10 cellular contexts compared by ENCODE assay signal in genomic region chr7:118288098-118288497, GRCh38.
DNase-seq lines count a peak whose midpoint lies in the region; ATAC-seq and TF ChIP-seq lines count a peak whose summit lies in the region.
"Had no signal": no experiment of that assay in that cellular context is flagged by ENCODE, and none has a peak within 500 bp of the region (broad histone marks: within the 10 kb centered on the region; RNA-seq: fewer than 3 reads in every experiment).

No MANE protein-coding gene starts in this region.

- peaks cover 33% of the 10 kb centered on the region for H3K36me3 Mint-ChIP-seq in activated CD8-positive, alpha-beta T cell treated with anti-CD3 and anti-CD28 coated beads, Interleukin-2, amount 10 ng/mL, durations not matched to agents 7 days and 5 days (ENCODE audit: low read depth)

- H3K27ac ChIP-seq in thyroid gland (no peak overlapping the region), mammary epithelial cell (ENCODE audit: insufficient read depth, low read depth, low read length) (no peak overlapping the region)
- H3K27ac ChIP-seq: skin epidermis had no signal

- H3K9ac ChIP-seq in mammary epithelial cell (ENCODE audit: insufficient read depth, low read length) = no peak overlapping the region

- H3K27me3 ChIP-seq in thyroid gland (no peaks in the 10 kb centered on the region), mammary epithelial cell (ENCODE audit: insufficient read depth, low read length) (no peaks in the 10 kb centered on the region)

- no peaks in the 10 kb centered on the region for H3K4me1 ChIP-seq in thyroid gland
- no peaks in the 10 kb centered on the region for H3K4me1 ChIP-seq in mammary epithelial cell (ENCODE audit: insufficient read depth, low read length)

- H3K4me1 Mint-ChIP-seq in activated CD8-positive, alpha-beta T cell treated with anti-CD3 and anti-CD28 coated beads, Interleukin-2, amount 10 ng/mL, durations not matched to agents 7 days and 5 days (ENCODE audit: low read depth) = peaks cover 29% of the 10 kb centered on the region

- H3K27me3 Mint-ChIP-seq in activated CD8-positive, alpha-beta T cell treated with anti-CD3 and anti-CD28 coated beads, Interleukin-2, amount 10 ng/mL, durations not matched to agents 7 days and 5 days (ENCODE audit: low read depth) = peaks cover 49% of the 10 kb centered on the region

- H3K9me3 ChIP-seq in thyroid gland = no peaks in the 10 kb centered on the region
- peaks cover 8% of the 10 kb centered on the region for H3K9me3 ChIP-seq in mammary epithelial cell (replicated peaks; ENCODE audit: insufficient read depth, low read length)

- H2AFZ ChIP-seq in mammary epithelial cell (ENCODE audit: low read depth, low read length) = no peak overlapping the region

- no peak overlapping the region for H3K4me3 ChIP-seq in thyroid gland (replicated peaks in 1 of 3)
- no peak overlapping the region for H3K4me3 ChIP-seq in mammary epithelial cell (replicated peaks in 1 of 3; ENCODE audit: insufficient read depth in 1 of 3, low read depth in 2 of 3, low read length in 3 of 3)
- H3K4me3 ChIP-seq: skin epidermis had no signal

- in situ Hi-C loops in mammary epithelial cell (cut with MboI; ENCODE audit: low sequenced_read_pairs in 2 of 2) = no loop called here

- no peak for TF ChIP-seq CTCF in thyroid gland (IDR thresholded peaks at IDR 0.05)
- no peak for TF ChIP-seq CTCF in mammary epithelial cell (conservative IDR thresholded peaks at IDR 0.05 in 1 of 2, IDR thresholded peaks at IDR 0.05 in 1 of 2; ENCODE audit: extremely low read depth in 1 of 2, insufficient read depth in 1 of 2, low read depth in 1 of 2, low read length in 2 of 2)

- H3K9me3 Mint-ChIP-seq in activated CD8-positive, alpha-beta T cell treated with anti-CD3 and anti-CD28 coated beads, Interleukin-2, amount 10 ng/mL, durations not matched to agents 7 days and 5 days (ENCODE audit: insufficient read depth) = peaks cover 25% of the 10 kb centered on the region

- dilution Hi-C loops in mammary epithelial cell (cut with HindIII; ENCODE audit: low sequenced_read_pairs) = no loop called here

- no peaks in the 10 kb centered on the region for H3K79me2 ChIP-seq in mammary epithelial cell (ENCODE audit: insufficient read depth, low read length)

- CTCF ChIA-PET in activated CD8-positive, alpha-beta T cell treated with anti-CD3 and anti-CD28 coated beads, Interleukin-2, amount 10 ng/mL, durations not matched to agents 7 days and 5 days (lab: Charles Lee) = no interaction called here
- CTCF ChIA-PET in mammary epithelial cell (lab: Charles Lee; ENCODE audit: low non-redundant PET) = no interaction called here

- peak overlapping the region; percentile 60 for H3K4me3 Mint-ChIP-seq in activated CD8-positive, alpha-beta T cell treated with anti-CD3 and anti-CD28 coated beads, Interleukin-2, amount 10 ng/mL, durations not matched to agents 7 days and 5 days

- DNase-seq in GDM1 (lab: John Stamatoyannopoulos, UW) = peak; percentile 10
- DNase-seq in activated CD8-positive, alpha-beta T cell treated with anti-CD3 and anti-CD28 coated beads, Interleukin-2, amount 10 ng/mL, durations not matched to agents 7 days and 5 days = peak; percentile 33
- no peak for DNase-seq in thyroid gland
- DNase-seq in nucleus accumbens (lab: John Stamatoyannopoulos, UW) = no peak
- DNase-seq in NCI-H1048 (lab: John Stamatoyannopoulos, UW) = no peak
- no peak for DNase-seq in mammary epithelial cell
- DNase-seq: hippocampal formation had no signal

- BruUV-seq in mammary epithelial cell (replicated peaks; lab: Mats Ljungman, UMichigan) = no TSS peak

- no peak for TF ChIP-seq POLR2A in thyroid gland (IDR thresholded peaks at IDR 0.05)

- H3K27ac Mint-ChIP-seq in activated CD8-positive, alpha-beta T cell treated with anti-CD3 and anti-CD28 coated beads, Interleukin-2, amount 10 ng/mL, durations not matched to agents 7 days and 5 days = peak overlapping the region; percentile 82

- POLR2A ChIA-PET in activated CD8-positive, alpha-beta T cell treated with anti-CD3 and anti-CD28 coated beads, Interleukin-2, amount 10 ng/mL, durations not matched to agents 7 days and 5 days (lab: Charles Lee) = no interaction called here

- H3K4me2 ChIP-seq in mammary epithelial cell (ENCODE audit: insufficient read depth, low read depth, low read length) = no peak overlapping the region

- intact Hi-C loops in thyroid gland (cut with DNase I) = no loop called here
- intact Hi-C loops in mammary epithelial cell (cut with micrococcal nuclease) = no loop called here

- no peaks in the 10 kb centered on the region for H3K36me3 ChIP-seq in thyroid gland
- no peaks in the 10 kb centered on the region for H3K36me3 ChIP-seq in mammary epithelial cell (ENCODE audit: insufficient read depth, low read length)

- ATAC-seq in GM21381 (IDR thresholded peaks at IDR 0.05; ENCODE audit: unreplicated experiment) (peak; percentile 83), HG03439 (IDR thresholded peaks at IDR 0.05; ENCODE audit: unreplicated experiment) (peak; percentile 78)
- ATAC-seq in activated CD8-positive, alpha-beta T cell treated with anti-CD3 and anti-CD28 coated beads, Interleukin-2, amount 10 ng/mL, durations not matched to agents 7 days and 5 days = peak; percentile 69

- no peaks in the 10 kb centered on the region for H4K20me1 ChIP-seq in mammary epithelial cell (ENCODE audit: insufficient read depth, low read length)

Comparison
In these comparisons a context has a peak if more than half of its experiments do, and no peak if none do; other contexts are left out.
1. DNase-seq: peak in GDM1 (single experiment) and activated CD8-positive, alpha-beta T cell treated with anti-CD3 and anti-CD28 coated beads, Interleukin-2, amount 10 ng/mL, durations not matched to agents 7 days and 5 days (single experiment); none in thyroid gland (0 of 2), nucleus accumbens (0 of 56), NCI-H1048 (single experiment) and mammary epithelial cell (single experiment).
2. Peak in every context shown above with its lines, with median percentiles within 50 percentile points of each other: ATAC-seq.